ENCODE assay signal across 15 cellular contexts in the genomic region with DNA sequence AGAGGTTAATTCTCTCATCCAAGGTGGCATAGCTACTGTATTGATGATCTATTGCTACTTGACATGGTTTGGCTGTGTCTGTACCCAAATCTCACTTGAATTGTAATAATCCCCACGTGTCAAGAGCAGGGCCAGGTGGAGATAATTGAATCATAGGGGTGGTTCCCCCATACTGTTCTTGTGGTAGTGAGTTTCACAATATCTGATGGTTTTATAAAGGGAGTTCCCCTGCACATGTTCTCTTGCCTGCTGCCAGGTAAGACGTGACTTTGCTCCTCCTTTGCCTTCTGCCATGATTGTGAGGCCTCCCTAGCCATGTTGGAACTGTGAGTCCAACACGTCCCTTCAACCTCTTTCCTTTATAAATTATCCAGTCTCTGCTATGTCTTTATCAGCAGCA. TPM values are rescaled to one million over a fixed set of nuclear protein-coding genes. Genes with fewer than 3 reads are reported as not detected.
DNase-seq lines count a peak whose midpoint lies in the region; ATAC-seq and TF ChIP-seq lines count a peak whose summit lies in the region.
"Had no signal": no experiment of that assay in that cellular context is flagged by ENCODE, and none has a peak within 500 bp of the region (broad histone marks: within the 10 kb centered on the region; RNA-seq: fewer than 3 reads in every experiment).

No MANE protein-coding gene starts in this region.

- no peaks in the 10 kb centered on the region for H3K36me3 Mint-ChIP-seq in activated CD8-positive, alpha-beta T cell treated with anti-CD3 and anti-CD28 coated beads for 36 hours (ENCODE audit: low read depth)
- no peaks in the 10 kb centered on the region for H3K36me3 Mint-ChIP-seq in activated CD8-positive, alpha-beta T cell treated with anti-CD3 and anti-CD28 coated beads, Interleukin-2, amount 10 ng/mL, durations not matched to agents 7 days and 5 days (ENCODE audit: low read depth)
- H3K36me3 Mint-ChIP-seq in MCF 10A (ENCODE audit: insufficient read depth, unreplicated experiment): no peaks in the 10 kb centered on the region
- H3K36me3 Mint-ChIP-seq in activated naive CD8-positive, alpha-beta T cell treated with anti-CD3 and anti-CD28 coated beads for 36 hours: no peaks in the 10 kb centered on the region
- H3K36me3 Mint-ChIP-seq in stimulated activated effector memory CD8-positive, alpha-beta T cell treated with anti-CD3 and anti-CD28 coated beads, Interleukin-12 subunit alpha, Interleukin-12 subunit beta, amount 100 ng/mL, for 72 hours: no peaks in the 10 kb centered on the region
- H3K36me3 Mint-ChIP-seq: CD4-positive, CD25-positive, alpha-beta regulatory T cell had no signal

- no TSS peak for BruUV-seq in MCF 10A (replicated peaks; lab: Mats Ljungman, UMichigan)

- peak; percentile 87 for ATAC-seq in activated CD8-positive, alpha-beta T cell treated with anti-CD3 and anti-CD28 coated beads for 36 hours
- ATAC-seq in activated CD8-positive, alpha-beta T cell treated with anti-CD3 and anti-CD28 coated beads, Interleukin-2, amount 10 ng/mL, durations not matched to agents 7 days and 5 days: no peak
- peak; percentile 65 for ATAC-seq in stimulated activated effector memory CD8-positive, alpha-beta T cell treated with anti-CD3 and anti-CD28 coated beads, Interleukin-12 subunit alpha, Interleukin-12 subunit beta, amount 100 ng/mL, for 72 hours
- ATAC-seq in GM18520 (IDR thresholded peaks at IDR 0.05; ENCODE audit: unreplicated experiment) (no peak), HG03342 (IDR thresholded peaks at IDR 0.05; ENCODE audit: unreplicated experiment) (no peak)
- ATAC-seq: HCT116 had no signal

- no peaks in the 10 kb centered on the region for H3K9me3 Mint-ChIP-seq in activated CD8-positive, alpha-beta T cell treated with anti-CD3 and anti-CD28 coated beads for 36 hours
- no peaks in the 10 kb centered on the region for H3K9me3 Mint-ChIP-seq in activated CD8-positive, alpha-beta T cell treated with anti-CD3 and anti-CD28 coated beads, Interleukin-2, amount 10 ng/mL, durations not matched to agents 7 days and 5 days (ENCODE audit: insufficient read depth)
- H3K9me3 Mint-ChIP-seq in MCF 10A (ENCODE audit: unreplicated experiment): no peaks in the 10 kb centered on the region
- H3K9me3 Mint-ChIP-seq in activated naive CD8-positive, alpha-beta T cell treated with anti-CD3 and anti-CD28 coated beads for 36 hours: no peaks in the 10 kb centered on the region
- H3K9me3 Mint-ChIP-seq in stimulated activated effector memory CD8-positive, alpha-beta T cell treated with anti-CD3 and anti-CD28 coated beads, Interleukin-12 subunit alpha, Interleukin-12 subunit beta, amount 100 ng/mL, for 72 hours: no peaks in the 10 kb centered on the region

- no peaks in the 10 kb centered on the region for H3K9me3 ChIP-seq in breast epithelium
- H3K9me3 ChIP-seq: BLaER1 treated with 17β-estradiol and CSF1 and Interleukin-3, amounts not matched to agents 10 nM and 100 nM had no signal

- DNase-seq in activated CD8-positive, alpha-beta T cell treated with anti-CD3 and anti-CD28 coated beads for 36 hours: peak; percentile 42
- no peak for DNase-seq in activated CD8-positive, alpha-beta T cell treated with anti-CD3 and anti-CD28 coated beads, Interleukin-2, amount 10 ng/mL, durations not matched to agents 7 days and 5 days
- DNase-seq in MCF 10A (ENCODE audit: unreplicated experiment): peak; percentile 14
- DNase-seq in breast epithelium (ENCODE audit: low spot score in 2 of 2): no peak
- DNase-seq in activated naive CD8-positive, alpha-beta T cell treated with anti-CD3 and anti-CD28 coated beads for 36 hours: peak; percentile 6
- DNase-seq in stimulated activated effector memory CD8-positive, alpha-beta T cell treated with anti-CD3 and anti-CD28 coated beads, Interleukin-12 subunit alpha, Interleukin-12 subunit beta, amount 100 ng/mL, for 72 hours (ENCODE audit: low spot score in 2 of 2): no peak
- DNase-seq: ACHN; CD4-positive, CD25-positive, alpha-beta regulatory T cell; DMS53; GF-D8; GM23248 had no signal

- no peaks in the 10 kb centered on the region for H3K4me1 ChIP-seq in breast epithelium

- TF ChIP-seq CTCF in activated CD8-positive, alpha-beta T cell treated with anti-CD3 and anti-CD28 coated beads for 36 hours (IDR thresholded peaks at IDR 0.05): no peak
- no peak for TF ChIP-seq CTCF in MCF 10A (IDR thresholded peaks at IDR 0.05; ENCODE audit: unreplicated experiment)
- TF ChIP-seq CTCF in breast epithelium (IDR thresholded peaks at IDR 0.05): no peak

- CTCF ChIA-PET in activated CD8-positive, alpha-beta T cell treated with anti-CD3 and anti-CD28 coated beads for 36 hours (lab: Charles Lee): interaction anchor here (1.5 kb wide), 1 partner anchor 9 kb away, joined by 3 read pairs; no protein-coding TSS in a partner anchor
- CTCF ChIA-PET in activated CD8-positive, alpha-beta T cell treated with anti-CD3 and anti-CD28 coated beads, Interleukin-2, amount 10 ng/mL, durations not matched to agents 7 days and 5 days (lab: Charles Lee): no interaction called here
- CTCF ChIA-PET in MCF 10A (lab: Yijun Ruan, JAX): no interaction called here

- no peak overlapping the region for H3K4me3 Mint-ChIP-seq in activated CD8-positive, alpha-beta T cell treated with anti-CD3 and anti-CD28 coated beads for 36 hours
- H3K4me3 Mint-ChIP-seq in activated CD8-positive, alpha-beta T cell treated with anti-CD3 and anti-CD28 coated beads, Interleukin-2, amount 10 ng/mL, durations not matched to agents 7 days and 5 days: no peak overlapping the region
- no peak overlapping the region for H3K4me3 Mint-ChIP-seq in MCF 10A (ENCODE audit: unreplicated experiment)
- no peak overlapping the region for H3K4me3 Mint-ChIP-seq in activated naive CD8-positive, alpha-beta T cell treated with anti-CD3 and anti-CD28 coated beads for 36 hours
- H3K4me3 Mint-ChIP-seq in stimulated activated effector memory CD8-positive, alpha-beta T cell treated with anti-CD3 and anti-CD28 coated beads, Interleukin-12 subunit alpha, Interleukin-12 subunit beta, amount 100 ng/mL, for 72 hours: no peak overlapping the region
- H3K4me3 Mint-ChIP-seq: CD4-positive, CD25-positive, alpha-beta regulatory T cell had no signal

- H3K27me3 Mint-ChIP-seq in activated CD8-positive, alpha-beta T cell treated with anti-CD3 and anti-CD28 coated beads for 36 hours: peaks cover 13% of the 10 kb centered on the region
- H3K27me3 Mint-ChIP-seq in activated CD8-positive, alpha-beta T cell treated with anti-CD3 and anti-CD28 coated beads, Interleukin-2, amount 10 ng/mL, durations not matched to agents 7 days and 5 days (ENCODE audit: low read depth): peaks cover 9% of the 10 kb centered on the region
- no peaks in the 10 kb centered on the region for H3K27me3 Mint-ChIP-seq in MCF 10A (ENCODE audit: insufficient read depth, unreplicated experiment)
- H3K27me3 Mint-ChIP-seq in activated naive CD8-positive, alpha-beta T cell treated with anti-CD3 and anti-CD28 coated beads for 36 hours: peaks cover 27% of the 10 kb centered on the region

- POLR2A ChIA-PET in activated CD8-positive, alpha-beta T cell treated with anti-CD3 and anti-CD28 coated beads for 36 hours (lab: Charles Lee): no interaction called here
- POLR2A ChIA-PET in activated CD8-positive, alpha-beta T cell treated with anti-CD3 and anti-CD28 coated beads, Interleukin-2, amount 10 ng/mL, durations not matched to agents 7 days and 5 days (lab: Charles Lee): no interaction called here
- POLR2A ChIA-PET in MCF 10A (lab: Yijun Ruan, JAX): no interaction called here

- no peak for TF ChIP-seq POLR2A in breast epithelium (IDR thresholded peaks at IDR 0.05)

- no peak overlapping the region for H3K4me3 ChIP-seq in breast epithelium
- H3K4me3 ChIP-seq: BLaER1 treated with 17β-estradiol and CSF1 and Interleukin-3, amounts not matched to agents 10 nM and 100 nM; GM23248 had no signal

- no peak overlapping the region for H3K27ac ChIP-seq in breast epithelium
- H3K27ac ChIP-seq: BLaER1 treated with 17β-estradiol and CSF1 and Interleukin-3, amounts not matched to agents 10 nM and 100 nM; GM23248 had no signal

- no peaks in the 10 kb centered on the region for H3K27me3 ChIP-seq in breast epithelium
- H3K27me3 ChIP-seq: BLaER1 treated with 17β-estradiol and CSF1 and Interleukin-3, amounts not matched to agents 10 nM and 100 nM had no signal

- no peaks in the 10 kb centered on the region for H3K36me3 ChIP-seq in breast epithelium
- H3K36me3 ChIP-seq: BLaER1 treated with 17β-estradiol and CSF1 and Interleukin-3, amounts not matched to agents 10 nM and 100 nM had no signal

- H3K27ac Mint-ChIP-seq in activated CD8-positive, alpha-beta T cell treated with anti-CD3 and anti-CD28 coated beads for 36 hours: no peak overlapping the region
- H3K27ac Mint-ChIP-seq in activated CD8-positive, alpha-beta T cell treated with anti-CD3 and anti-CD28 coated beads, Interleukin-2, amount 10 ng/mL, durations not matched to agents 7 days and 5 days: no peak overlapping the region
- no peak overlapping the region for H3K27ac Mint-ChIP-seq in MCF 10A (ENCODE audit: low read depth, unreplicated experiment)
- H3K27ac Mint-ChIP-seq in activated naive CD8-positive, alpha-beta T cell treated with anti-CD3 and anti-CD28 coated beads for 36 hours: no peak overlapping the region
- no peak overlapping the region for H3K27ac Mint-ChIP-seq in stimulated activated effector memory CD8-positive, alpha-beta T cell treated with anti-CD3 and anti-CD28 coated beads, Interleukin-12 subunit alpha, Interleukin-12 subunit beta, amount 100 ng/mL, for 72 hours
- H3K27ac Mint-ChIP-seq: CD4-positive, CD25-positive, alpha-beta regulatory T cell had no signal

- peaks cover 5% of the 10 kb centered on the region for H3K4me1 Mint-ChIP-seq in activated CD8-positive, alpha-beta T cell treated with anti-CD3 and anti-CD28 coated beads for 36 hours (ENCODE audit: low read depth)
- H3K4me1 Mint-ChIP-seq in activated CD8-positive, alpha-beta T cell treated with anti-CD3 and anti-CD28 coated beads, Interleukin-2, amount 10 ng/mL, durations not matched to agents 7 days and 5 days (ENCODE audit: low read depth): no peaks in the 10 kb centered on the region
- no peaks in the 10 kb centered on the region for H3K4me1 Mint-ChIP-seq in MCF 10A (ENCODE audit: insufficient read depth, unreplicated experiment)
- peaks cover 4% of the 10 kb centered on the region for H3K4me1 Mint-ChIP-seq in activated naive CD8-positive, alpha-beta T cell treated with anti-CD3 and anti-CD28 coated beads for 36 hours
- peaks cover 8% of the 10 kb centered on the region for H3K4me1 Mint-ChIP-seq in stimulated activated effector memory CD8-positive, alpha-beta T cell treated with anti-CD3 and anti-CD28 coated beads, Interleukin-12 subunit alpha, Interleukin-12 subunit beta, amount 100 ng/mL, for 72 hours
- H3K4me1 Mint-ChIP-seq: CD4-positive, CD25-positive, alpha-beta regulatory T cell had no signal

- intact Hi-C loops in activated CD8-positive, alpha-beta T cell treated with anti-CD3 and anti-CD28 coated beads for 36 hours (cut with micrococcal nuclease): no loop called here
- intact Hi-C loops in MCF 10A (cut with micrococcal nuclease): no loop called here
- intact Hi-C loops in breast epithelium (cut with DNase I; ENCODE audit: low total_unique reads): no loop called here

RNA-seq across cellular contexts. Expression of a gene that starts 22.9 kb away (rescaled TPM):
- total RNA-seq in activated CD8-positive, alpha-beta T cell treated with anti-CD3 and anti-CD28 coated beads for 36 hours: 1 to 10 TPM; 5.0 to 5.7 TPM
- 10 to 100 TPM; 12.7 to 13.5 TPM for total RNA-seq in activated CD8-positive, alpha-beta T cell treated with anti-CD3 and anti-CD28 coated beads, Interleukin-2, amount 10 ng/mL, durations not matched to agents 7 days and 5 days
- total RNA-seq in MCF 10A (2022) (13.8 and 16.6 TPM in 2 replicates), breast epithelium (10 to 100 TPM in 2 of 3 donors, 1 to 10 TPM in 1; 9.2 to 23.0 (median 16.4) TPM)
- total RNA-seq in activated naive CD8-positive, alpha-beta T cell treated with anti-CD3 and anti-CD28 coated beads for 36 hours: 1 to 10 TPM; 3.8 to 5.1 TPM

Comparison
In these comparisons a context has a peak if more than half of its experiments do, and no peak if none do; other contexts are left out.
1. ATAC-seq: peak in activated CD8-positive, alpha-beta T cell treated with anti-CD3 and anti-CD28 coated beads for 36 hours (single experiment) and stimulated activated effector memory CD8-positive, alpha-beta T cell treated with anti-CD3 and anti-CD28 coated beads, Interleukin-12 subunit alpha, Interleukin-12 subunit beta, amount 100 ng/mL, for 72 hours (single experiment); none in activated CD8-positive, alpha-beta T cell treated with anti-CD3 and anti-CD28 coated beads, Interleukin-2, amount 10 ng/mL, durations not matched to agents 7 days and 5 days (single experiment), GM18520 (single experiment) and HG03342 (single experiment).
2. DNase-seq: peak in activated CD8-positive, alpha-beta T cell treated with anti-CD3 and anti-CD28 coated beads for 36 hours (single experiment), MCF 10A (single experiment) and activated naive CD8-positive, alpha-beta T cell treated with anti-CD3 and anti-CD28 coated beads for 36 hours (single experiment); none in activated CD8-positive, alpha-beta T cell treated with anti-CD3 and anti-CD28 coated beads, Interleukin-2, amount 10 ng/mL, durations not matched to agents 7 days and 5 days (single experiment), breast epithelium (0 of 2) and stimulated activated effector memory CD8-positive, alpha-beta T cell treated with anti-CD3 and anti-CD28 coated beads, Interleukin-12 subunit alpha, Interleukin-12 subunit beta, amount 100 ng/mL, for 72 hours (0 of 2).